ENCODE assay signal across 1 cellular context in the genomic region with DNA sequence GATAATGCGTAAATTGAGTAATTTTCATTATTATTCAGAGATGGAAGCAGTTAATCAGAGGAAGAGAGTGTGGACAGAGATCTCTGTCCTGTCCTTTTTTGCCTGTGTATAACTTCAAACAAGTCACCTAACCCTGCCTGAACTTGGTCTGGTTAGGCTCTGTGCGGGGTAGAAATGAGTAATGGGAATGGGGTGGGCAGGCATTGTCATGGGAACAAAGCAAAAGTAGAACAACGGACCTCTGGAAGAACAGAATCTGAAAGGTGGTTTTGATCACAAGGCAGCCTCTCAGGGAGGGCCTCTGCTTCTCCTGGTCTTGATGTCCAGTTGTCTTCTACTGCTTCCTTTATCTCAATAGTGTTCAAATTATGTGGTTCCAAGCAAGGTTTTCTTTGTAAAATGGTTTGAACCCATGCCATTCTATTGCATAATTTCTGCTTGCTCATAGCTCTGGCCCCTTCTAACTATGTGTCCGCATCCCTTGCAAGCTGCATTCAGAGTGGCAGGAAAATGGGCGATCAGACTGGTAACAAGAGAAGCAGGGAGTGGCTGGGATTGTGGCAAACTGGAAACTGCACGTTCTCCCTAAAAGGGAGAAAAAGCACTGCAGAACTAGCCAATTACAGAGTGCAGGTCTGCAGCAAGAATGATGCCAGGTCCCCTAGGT.
TF ChIP-seq lines count a peak whose summit lies in the region.

No MANE protein-coding gene starts in this region.

TF ChIP-seq in HepG2, 621 proteins besides CTCF, POLR2A, EP300 and RAD21 (continued from another document):
- TF ChIP-seq, protein P1, sequence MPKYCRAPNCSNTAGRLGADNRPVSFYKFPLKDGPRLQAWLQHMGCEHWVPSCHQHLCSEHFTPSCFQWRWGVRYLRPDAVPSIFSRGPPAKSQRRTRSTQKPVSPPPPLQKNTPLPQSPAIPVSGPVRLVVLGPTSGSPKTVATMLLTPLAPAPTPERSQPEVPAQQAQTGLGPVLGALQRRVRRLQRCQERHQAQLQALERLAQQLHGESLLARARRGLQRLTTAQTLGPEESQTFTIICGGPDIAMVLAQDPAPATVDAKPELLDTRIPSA (CRISPR knock-in tag; IDR thresholded peaks at IDR 0.05; ENCODE audit: borderline replicate concordance) = no peak
- TF ChIP-seq ATRX (CRISPR knock-in tag; IDR thresholded peaks at IDR 0.05; ENCODE audit: borderline replicate concordance) = no peak
